8 cellular contexts compared by ENCODE assay signal in genomic region chr16:50666658-50667496, GRCh38. TPM values are rescaled to one million over a fixed set of nuclear protein-coding genes. Genes with fewer than 3 reads are reported as not detected.
DNase-seq lines count a peak whose midpoint lies in the region; ATAC-seq and TF ChIP-seq lines count a peak whose summit lies in the region.

No MANE protein-coding gene starts in this region.

- peaks cover 3% of the 10 kb centered on the region for H3K36me3 ChIP-seq in CD8-positive, alpha-beta T cell (ENCODE audit: insufficient read depth, low read length)

- TF ChIP-seq CTCF in CD8-positive, alpha-beta T cell (IDR thresholded peaks at IDR 0.05), result no peak
- TF ChIP-seq CTCF in GM20000 (IDR thresholded peaks at IDR 0.05; ENCODE audit: extremely low read depth, missing control alignments), result no peak

- H3K36me3 Mint-ChIP-seq in CD8-positive, alpha-beta T cell, result peaks cover 33% of the 10 kb centered on the region

- peaks cover 5% of the 10 kb centered on the region for H3K9me3 Mint-ChIP-seq in CD8-positive, alpha-beta T cell

- DNase-seq in CD8-positive, alpha-beta T cell, result peak in 5 of 7 experiments; percentile 30 to 68 (median 52)
- peak; percentile 73 for DNase-seq in GM20000 (ENCODE audit: low spot score)
- peak; percentile 50 for DNase-seq in activated CD8-positive, alpha-beta memory T cell treated with anti-CD3 and anti-CD28 coated beads, Interleukin-2, amount 50 U/mL, for 4 hours
- peak; percentile 58 for DNase-seq in stimulated activated CD4-positive, alpha-beta T cell treated with anti-CD3 and anti-CD28 coated beads, Interleukin-1b, Interleukin-23, amount 100 ng/mL, for 48 hours
- no peak for DNase-seq in NCI-H345 treated with DMSO at 0.1 percent for 48 hours (lab: John Stamatoyannopoulos, UW; ENCODE audit: unreplicated experiment)
- no peak for DNase-seq in NCI-H1105 (lab: John Stamatoyannopoulos, UW)
- no peak for DNase-seq in NCI-H1092 treated with DMSO at 0.1 percent for 48 hours (lab: John Stamatoyannopoulos, UW)

- peak overlapping the region; percentile 11 for H3K4me3 ChIP-seq in CD8-positive, alpha-beta T cell (ENCODE audit: low read depth, low read length)

- H3K9me3 ChIP-seq in CD8-positive, alpha-beta T cell (ENCODE audit: low read length), result peaks cover 2% of the 10 kb centered on the region

- no peaks in the 10 kb centered on the region for H3K27me3 ChIP-seq in CD8-positive, alpha-beta T cell (ENCODE audit: insufficient read depth, low read length)

- H3K27me3 Mint-ChIP-seq in CD8-positive, alpha-beta T cell (ENCODE audit: low read depth), result no peaks in the 10 kb centered on the region

- H3K4me3 Mint-ChIP-seq in CD8-positive, alpha-beta T cell, result peak overlapping the region; percentile 70

- intact Hi-C loops in CD8-positive, alpha-beta T cell (cut with DNase I, micrococcal nuclease), result loop anchor here (5.0 to 10.0 kb wide), 5 partner anchors 140 to 602 kb away; partner anchors contain the start of genes HEATR3 (in 2 of the 2), ADCY7 (in 1 of the 2) and BRD7 (in 1 of the 2)

- H3K27ac Mint-ChIP-seq in CD8-positive, alpha-beta T cell, result peak overlapping the region; percentile 81

- H3K4me1 ChIP-seq in CD8-positive, alpha-beta T cell (ENCODE audit: insufficient read depth, low read length), result peaks cover 21% of the 10 kb centered on the region

- peak overlapping the region; percentile 14 for H3K27ac ChIP-seq in CD8-positive, alpha-beta T cell (ENCODE audit: low read depth, low read length)

- CTCF ChIA-PET in CD8-positive, alpha-beta T cell (lab: Charles Lee), result interaction anchor here (0.8 to 11.9 kb wide), 28 partner anchors 9 to 1172 kb away, joined by 3 to 137 read pairs (median 5); partner anchors contain the start of genes BRD7, CNEP1R1 and SNX20

- peaks cover 36% of the 10 kb centered on the region for H3K4me1 Mint-ChIP-seq in CD8-positive, alpha-beta T cell (ENCODE audit: low read depth)

- ATAC-seq in CD8-positive, alpha-beta T cell, result peak; percentile 60
- ATAC-seq in HG03469 (IDR thresholded peaks at IDR 0.05; ENCODE audit: unreplicated experiment), result peak; percentile 71

- POLR2A ChIA-PET in CD8-positive, alpha-beta T cell (lab: Charles Lee), result interaction anchor here (0.6 to 7.5 kb wide), 10 partner anchors 12 to 444 kb away, joined by 3 to 46 read pairs (median 4); partner anchors contain the start of gene SNX20

RNA-seq across cellular contexts. Expression of gene SNX20, which starts 14.2 kb away (rescaled TPM):
- 10 to 100 TPM; 18.6 to 20.1 TPM for total RNA-seq in CD8-positive, alpha-beta T cell

RNA-seq across cellular contexts. Expression of gene NOD2, which starts 26.5 kb away (rescaled TPM):
- under 1 TPM; 0.86 to 0.90 TPM for total RNA-seq in CD8-positive, alpha-beta T cell

Comparison
In these comparisons a context has a peak if more than half of its experiments do, and no peak if none do; other contexts are left out.
1. DNase-seq: peak in CD8-positive, alpha-beta T cell (5 of 7), GM20000 (single experiment), activated CD8-positive, alpha-beta memory T cell treated with anti-CD3 and anti-CD28 coated beads, Interleukin-2, amount 50 U/mL, for 4 hours (single experiment) and stimulated activated CD4-positive, alpha-beta T cell treated with anti-CD3 and anti-CD28 coated beads, Interleukin-1b, Interleukin-23, amount 100 ng/mL, for 48 hours (single experiment); none in NCI-H345 treated with DMSO at 0.1 percent for 48 hours (single experiment), NCI-H1105 (single experiment) and NCI-H1092 treated with DMSO at 0.1 percent for 48 hours (single experiment).